Comparison of ENCODE assay signal across 9 cellular contexts in genomic region chr14:75513911-75514672, GRCh38. TPM values are rescaled to one million over a fixed set of nuclear protein-coding genes. Genes with fewer than 3 reads are reported as not detected.
DNase-seq lines count a peak whose midpoint lies in the region; ATAC-seq, FAIRE-seq and TF ChIP-seq lines count a peak whose summit lies in the region.
"Had no signal": no experiment of that assay in that cellular context is flagged by ENCODE, and none has a peak within 500 bp of the region (broad histone marks: within the 10 kb centered on the region; RNA-seq: fewer than 3 reads in every experiment).

No MANE protein-coding gene starts in this region.

- intact Hi-C loops in OCI-LY7 (cut with micrococcal nuclease; ENCODE audit: unreplicated experiment): no loop called here

- peaks cover 0 to 25% (median 9%) of the 10 kb centered on the region in 9 donors for H3K9me3 Mint-ChIP-seq in naive thymus-derived CD8-positive, alpha-beta T cell

- H3K9me3 ChIP-seq in OCI-LY7 (ENCODE audit: low read length): peaks cover 19% of the 10 kb centered on the region; the same call in 1 of the 2 replicates

- CTCF ChIA-PET in OCI-LY7 (lab: Charles Lee; ENCODE audit: unreplicated experiment): interaction anchor here (0.6 kb wide), 1 partner anchor 215 kb away, joined by 3 read pairs; no protein-coding TSS in a partner anchor

- no peaks in the 10 kb centered on the region for H3K79me2 ChIP-seq in OCI-LY7 (ENCODE audit: insufficient read depth, low read depth, low read length)

- DNase-seq in HTR-8/SVneo (ENCODE audit: insufficient read length, low spot score) (no peak), dermis blood vessel endothelial cell (no peak), OCI-LY7 (ENCODE audit: low spot score) (no peak), C1 segment of cervical spinal cord (lab: John Stamatoyannopoulos, UW) (no peak), hypothalamus (lab: John Stamatoyannopoulos, UW) (no peak)
- DNase-seq in naive thymus-derived CD8-positive, alpha-beta T cell: no peak

- POLR2A ChIA-PET in naive thymus-derived CD8-positive, alpha-beta T cell (lab: Charles Lee): interaction anchor here (1.7 kb wide), 1 partner anchor 387 kb away, joined by 7 read pairs; the partner anchor contains the start of gene NEK9
- POLR2A ChIA-PET in OCI-LY7 (lab: Charles Lee): no interaction called here

- H3K9me2 ChIP-seq in OCI-LY7 (ENCODE audit: insufficient read depth, low read length): no peaks in the 10 kb centered on the region

- H3K4me2 ChIP-seq in OCI-LY7 (ENCODE audit: low read length): no peak overlapping the region

- no peaks in the 10 kb centered on the region for H4K20me1 ChIP-seq in OCI-LY7 (ENCODE audit: insufficient read depth, low read length)

- H3K27ac Mint-ChIP-seq in naive thymus-derived CD8-positive, alpha-beta T cell: peak overlapping the region in 6 of 10 donors; percentile 43 to 88 (median 72)

- peaks cover 16% of the 10 kb centered on the region for H3K4me1 ChIP-seq in OCI-LY7 (ENCODE audit: insufficient read depth, low read length, poor library complexity, severe bottlenecking)

- H3K27me3 Mint-ChIP-seq in naive thymus-derived CD8-positive, alpha-beta T cell: no peaks in the 10 kb centered on the region

- H3K4me1 Mint-ChIP-seq in naive thymus-derived CD8-positive, alpha-beta T cell: peaks cover 12 to 36% (median 17%) of the 10 kb centered on the region in 4 donors

- peak overlapping the region in 4 of 10 donors; percentile 27 to 71 (median 57) for H3K4me3 Mint-ChIP-seq in naive thymus-derived CD8-positive, alpha-beta T cell

- no peak overlapping the region for H3K27ac ChIP-seq in OCI-LY7 (ENCODE audit: low read depth, low read length, poor library complexity, severe bottlenecking)

- BruUV-seq in OCI-LY7 (replicated peaks; lab: Mats Ljungman, UMichigan): no TSS peak

- H3K36me3 Mint-ChIP-seq in naive thymus-derived CD8-positive, alpha-beta T cell: peaks cover 0 to 6% (median 5%) of the 10 kb centered on the region in 3 donors

- peak; percentile 37 for ATAC-seq in GM18861 (IDR thresholded peaks at IDR 0.05; ENCODE audit: unreplicated experiment)
- ATAC-seq in GM21737 (IDR thresholded peaks at IDR 0.05; ENCODE audit: unreplicated experiment): peak; percentile 32
- ATAC-seq in naive thymus-derived CD8-positive, alpha-beta T cell: peak in 1 of 2 donors; percentile 35

- no peaks in the 10 kb centered on the region for H3K36me3 ChIP-seq in OCI-LY7 (ENCODE audit: insufficient read depth, low read length)

- H2AFZ ChIP-seq in OCI-LY7 (ENCODE audit: low read length): no peak overlapping the region; the same call in 1 of the 2 replicates

- no peak overlapping the region for H3K4me3 ChIP-seq in OCI-LY7 (ENCODE audit: low read depth, low read length, poor library complexity, severe bottlenecking)

- TF ChIP-seq CTCF in OCI-LY7 (conservative IDR thresholded peaks at IDR 0.05; ENCODE audit: low read length): no peak

- FAIRE-seq in HTR-8/SVneo (lab: Jason Lieb, UNC): peak; percentile 4

RNA-seq across cellular contexts. Expression of gene BATF, which starts 8.2 kb away (rescaled TPM):
- 1 to 10 TPM; 5.5 to 5.7 TPM for total RNA-seq in naive thymus-derived CD8-positive, alpha-beta T cell
- 10 to 100 TPM; 22.7 to 32.2 (median 26.1) TPM for polyA plus RNA-seq in naive thymus-derived CD8-positive, alpha-beta T cell
- total RNA-seq in dermis blood vessel endothelial cell: 2.0 and 3.2 TPM in 2 replicates
- total RNA-seq in OCI-LY7 (2014; rRNA removed; shearing (Covaris generic)): 0.98 and 5.3 TPM in 2 replicates
- 1.1 and 1.5 TPM in 2 replicates for total RNA-seq in OCI-LY7 (2022)
- total RNA-seq: HT1080 had no signal
